ENCODE assay signal across 8 cellular contexts in genomic region chr1:247415423-247416361, GRCh38. TPM values are rescaled to one million over a fixed set of nuclear protein-coding genes. Genes with fewer than 3 reads are reported as not detected.
DNase-seq lines count a peak whose midpoint lies in the region; ATAC-seq and TF ChIP-seq lines count a peak whose summit lies in the region.

TSS of gene NLRP3 (plus strand) at chr1:247416173. CDS start at chr1:247418801, 2,628 bp downstream.

- peaks cover 41% of the 10 kb centered on the region for H3K27me3 Mint-ChIP-seq in T-helper 2 cell treated with Interferon-gamma antibody and Interleukin-4, amounts not matched to agents 5 μg/mL and 100 μg/mL, for 36 hours (ENCODE audit: low read depth)

- no peaks in the 10 kb centered on the region for H3K27me3 ChIP-seq in DND-41 (ENCODE audit: insufficient read depth, low read length, poor library complexity)
- H3K27me3 ChIP-seq in mammary epithelial cell (ENCODE audit: insufficient read depth, low read length): no peaks in the 10 kb centered on the region
- H3K27me3 ChIP-seq in mucosa of rectum (ENCODE audit: control insufficient read depth in 2 of 2, insufficient read depth in 2 of 2, low read length in 2 of 2): no peaks in the 10 kb centered on the region

- DNase-seq in DND-41: peak; percentile 71
- DNase-seq in T-helper 2 cell treated with Interferon-gamma antibody and Interleukin-4, amounts not matched to agents 5 μg/mL and 100 μg/mL, for 36 hours (ENCODE audit: low spot score): peak; percentile 11
- DNase-seq in mammary epithelial cell: peak; percentile 73
- DNase-seq in NCI-H524 treated with DMSO at 0.1 percent for 48 hours (lab: John Stamatoyannopoulos, UW): no peak
- DNase-seq in NCI-H1694 treated with DMSO at 0.1 percent for 48 hours (lab: John Stamatoyannopoulos, UW): no peak

- H3K36me3 ChIP-seq in DND-41 (ENCODE audit: insufficient read depth, low read length) (no peaks in the 10 kb centered on the region), mammary epithelial cell (ENCODE audit: insufficient read depth, low read length) (no peaks in the 10 kb centered on the region), mucosa of rectum (ENCODE audit: control insufficient read depth in 2 of 2, insufficient read depth in 2 of 2, low read length in 2 of 2) (no peaks in the 10 kb centered on the region)

- H3K4me2 ChIP-seq in DND-41 (ENCODE audit: insufficient read depth, low read length): peak within 1 kb of the TSS; percentile 61
- H3K4me2 ChIP-seq in mammary epithelial cell (ENCODE audit: insufficient read depth, low read depth, low read length): no peak within 1 kb of the TSS

- H3K9me3 Mint-ChIP-seq in T-helper 2 cell treated with Interferon-gamma antibody and Interleukin-4, amounts not matched to agents 5 μg/mL and 100 μg/mL, for 36 hours: no peaks in the 10 kb centered on the region

- H2AFZ ChIP-seq in DND-41 (ENCODE audit: low read depth, low read length) (peak within 1 kb of the TSS; percentile 56), mammary epithelial cell (ENCODE audit: low read depth, low read length) (no peak within 1 kb of the TSS)

- peak within 1 kb of the TSS; percentile 80 for H3K4me3 Mint-ChIP-seq in T-helper 2 cell treated with Interferon-gamma antibody and Interleukin-4, amounts not matched to agents 5 μg/mL and 100 μg/mL, for 36 hours

- H3K4me1 ChIP-seq in DND-41 (ENCODE audit: insufficient read depth, low read length) (peaks cover 15% of the 10 kb centered on the region), mammary epithelial cell (ENCODE audit: insufficient read depth, low read length) (no peaks in the 10 kb centered on the region), mucosa of rectum (ENCODE audit: control insufficient read depth in 2 of 2, insufficient read depth in 2 of 2, low read length in 2 of 2) (peaks cover 2% of the 10 kb centered on the region in 2 donors)

- H3K4me1 Mint-ChIP-seq in T-helper 2 cell treated with Interferon-gamma antibody and Interleukin-4, amounts not matched to agents 5 μg/mL and 100 μg/mL, for 36 hours (ENCODE audit: low read depth): peaks cover 22% of the 10 kb centered on the region

- peak within 1 kb of the TSS; percentile 35 for H3K9ac ChIP-seq in DND-41 (ENCODE audit: low read depth, low read length)
- no peak within 1 kb of the TSS for H3K9ac ChIP-seq in mammary epithelial cell (ENCODE audit: insufficient read depth, low read length)
- H3K9ac ChIP-seq in mucosa of rectum (ENCODE audit: low read depth in 1 of 2, low read length in 2 of 2): peak within 1 kb of the TSS; percentile 24 to 36

- no peaks in the 10 kb centered on the region for H3K36me3 Mint-ChIP-seq in T-helper 2 cell treated with Interferon-gamma antibody and Interleukin-4, amounts not matched to agents 5 μg/mL and 100 μg/mL, for 36 hours (ENCODE audit: low read depth)

- CTCF ChIA-PET in mammary epithelial cell (lab: Charles Lee; ENCODE audit: low non-redundant PET): no interaction called here

- intact Hi-C loops in mammary epithelial cell (cut with micrococcal nuclease): no loop called here

- no peak within 1 kb of the TSS for H3K27ac Mint-ChIP-seq in T-helper 2 cell treated with Interferon-gamma antibody and Interleukin-4, amounts not matched to agents 5 μg/mL and 100 μg/mL, for 36 hours

- in situ Hi-C loops in mammary epithelial cell (cut with MboI; ENCODE audit: low sequenced_read_pairs in 2 of 2): no loop called here

- H4K20me1 ChIP-seq in DND-41 (ENCODE audit: insufficient read depth, low read length) (no peaks in the 10 kb centered on the region), mammary epithelial cell (ENCODE audit: insufficient read depth, low read length) (no peaks in the 10 kb centered on the region)

- no peaks in the 10 kb centered on the region for H3K79me2 ChIP-seq in DND-41 (ENCODE audit: insufficient read depth, low read length)
- no peaks in the 10 kb centered on the region for H3K79me2 ChIP-seq in mammary epithelial cell (ENCODE audit: insufficient read depth, low read length)

- H3K27ac ChIP-seq in DND-41 (ENCODE audit: low read length) (peak within 1 kb of the TSS; percentile 27), mammary epithelial cell (ENCODE audit: insufficient read depth, low read depth, low read length) (no peak within 1 kb of the TSS), mucosa of rectum (ENCODE audit: low read depth in 2 of 2, low read length in 2 of 2) (peak within 1 kb of the TSS; percentile 29 to 43)

- no peak for TF ChIP-seq CTCF in DND-41 (IDR thresholded peaks at IDR 0.05; ENCODE audit: borderline replicate concordance, extremely low read depth, low read length, poor library complexity, severe bottlenecking)
- TF ChIP-seq CTCF in mammary epithelial cell (conservative IDR thresholded peaks at IDR 0.05 in 1 of 2, IDR thresholded peaks at IDR 0.05 in 1 of 2; ENCODE audit: extremely low read depth in 1 of 2, insufficient read depth in 1 of 2, low read depth in 1 of 2, low read length in 2 of 2): no peak

- H3K9me3 ChIP-seq in DND-41 (ENCODE audit: insufficient read depth, low read length, severe bottlenecking) (no peaks in the 10 kb centered on the region), mammary epithelial cell (replicated peaks; ENCODE audit: insufficient read depth, low read length) (peaks cover 9% of the 10 kb centered on the region), mucosa of rectum (ENCODE audit: control insufficient read depth in 2 of 2, low read length in 2 of 2) (no peaks in the 10 kb centered on the region)

- dilution Hi-C loops in mammary epithelial cell (cut with HindIII; ENCODE audit: low sequenced_read_pairs): no loop called here

- peak within 1 kb of the TSS; percentile 0 to 51; a peak in 3 of 4 replicates for H3K4me3 ChIP-seq in DND-41 (ENCODE audit: low read depth in 1 of 2, low read length in 2 of 2)
- H3K4me3 ChIP-seq in mammary epithelial cell (replicated peaks in 1 of 3; ENCODE audit: insufficient read depth in 1 of 3, low read depth in 2 of 3, low read length in 3 of 3): no peak within 1 kb of the TSS
- peak within 1 kb of the TSS; percentile 41 to 65 for H3K4me3 ChIP-seq in mucosa of rectum (ENCODE audit: low read length in 2 of 2)

- ATAC-seq in DND-41 (ENCODE audit: insufficient read depth, low read depth) (peak; percentile 98), HG03196 (IDR thresholded peaks at IDR 0.05; ENCODE audit: unreplicated experiment) (peak; percentile 69), GM19023 (IDR thresholded peaks at IDR 0.05; ENCODE audit: unreplicated experiment) (no peak)

- no TSS peak for BruUV-seq in mammary epithelial cell (replicated peaks; lab: Mats Ljungman, UMichigan)

- 53% methylated on average over 19 of the region's 19 CpGs for WGBS in mammary epithelial cell (ENCODE audit: low coverage, missing lambda C conversion rate)

RNA-seq across cellular contexts. Expression of gene NLRP3, which starts in this region (rescaled TPM):
- total RNA-seq in mammary epithelial cell: 1 to 10 TPM in 1 of 2 donors, under 1 TPM in 1; 0.12 to 3.0 TPM
- polyA plus RNA-seq in mammary epithelial cell: 0.05 TPM
- polyA minus RNA-seq in mammary epithelial cell: not detected

Comparison
In these comparisons a context has a peak if more than half of its experiments do, and no peak if none do; other contexts are left out.
1. DNase-seq: peak in DND-41 (single experiment), T-helper 2 cell treated with Interferon-gamma antibody and Interleukin-4, amounts not matched to agents 5 μg/mL and 100 μg/mL, for 36 hours (single experiment) and mammary epithelial cell (single experiment); none in NCI-H524 treated with DMSO at 0.1 percent for 48 hours (single experiment) and NCI-H1694 treated with DMSO at 0.1 percent for 48 hours (single experiment).
2. H3K4me3 ChIP-seq: peak in DND-41 (2 of 2) and mucosa of rectum (2 of 2); none in mammary epithelial cell (0 of 3).